Comparison of ENCODE assay signal across 16 cellular contexts in genomic region chr17:72187544-72187943, GRCh38.
A peak's percentile ranks its signal among the peaks of the same experiment; 100 is the strongest.
DNase-seq lines count a peak whose midpoint lies in the region; ATAC-seq, FAIRE-seq and TF ChIP-seq lines count a peak whose summit lies in the region.
"Had no signal": no experiment of that assay in that cellular context is flagged by ENCODE, and none has a peak within 500 bp of the region (broad histone marks: within the 10 kb centered on the region; RNA-seq: fewer than 3 reads in every experiment).

No MANE protein-coding gene starts in this region.

- WGBS in GM23248 (ENCODE audit: low coverage in 1 of 2, low lambda C conversion rate in 2 of 2, missing lambda C conversion rate in 2 of 2), 2 experiments = 83 to 87% methylated on average over 8 of the region's 8 CpGs

- H4K20me1 ChIP-seq in GM23248 (ENCODE audit: insufficient read depth) = no peaks in the 10 kb centered on the region

- in situ Hi-C loops in GM23248 (cut with MboI) = no loop called here

- TF ChIP-seq CTCF in choroid plexus epithelial cell (conservative IDR thresholded peaks at IDR 0.05; ENCODE audit: low read depth, low read length) = no peak

- no peaks in the 10 kb centered on the region for H3K27me3 ChIP-seq in GM23248 (replicated peaks; ENCODE audit: insufficient read depth)
- H3K27me3 ChIP-seq: upper lobe of left lung had no signal

- peaks cover 21% of the 10 kb centered on the region for H3K4me1 ChIP-seq in GM23248 (ENCODE audit: insufficient read depth)
- H3K4me1 ChIP-seq: parathyroid adenoma, upper lobe of left lung had no signal

- H3K27ac ChIP-seq in GM23248 = no peak overlapping the region
- H3K27ac ChIP-seq: parathyroid adenoma, upper lobe of left lung had no signal

- H3K9ac ChIP-seq in GM23248 = no peak overlapping the region
- H3K9ac ChIP-seq: parathyroid adenoma had no signal

- FAIRE-seq in RCC 7860 (lab: Jason Lieb, UNC) = no peak

- no peaks in the 10 kb centered on the region for H3K79me2 ChIP-seq in GM23248 (ENCODE audit: insufficient read depth)
- H3K79me2 ChIP-seq: parathyroid adenoma had no signal

- H3K4me2 ChIP-seq in GM23248 (ENCODE audit: unreplicated experiment) = no peak overlapping the region

- H2AFZ ChIP-seq in GM23248 = no peak overlapping the region
- H2AFZ ChIP-seq: parathyroid adenoma had no signal

- ATAC-seq in activated CD4-positive, CD25-positive, alpha-beta regulatory T cell treated with anti-CD3 and anti-CD28 coated beads, Interleukin-2, amount 50 U/mL, for 24 hours = no peak
- ATAC-seq: activated T-cell treated with anti-CD3 and anti-CD28 coated beads, Interleukin-2, amount 50 U/mL, for 72 hours had no signal

- no peaks in the 10 kb centered on the region for H3K36me3 ChIP-seq in GM23248 (ENCODE audit: low read depth)
- H3K36me3 ChIP-seq: upper lobe of left lung had no signal

- H3F3A ChIP-seq in GM23248 (ENCODE audit: insufficient read depth) = peaks cover 9% of the 10 kb centered on the region

- H3K9me2 ChIP-seq in GM23248 (ENCODE audit: insufficient read depth) = no peaks in the 10 kb centered on the region

- no peaks in the 10 kb centered on the region for H3K9me3 ChIP-seq in GM23248 (ENCODE audit: low read depth)
- H3K9me3 ChIP-seq: upper lobe of left lung had no signal

- H3K4me3 ChIP-seq in choroid plexus epithelial cell (ENCODE audit: low read depth, low read length) = no peak overlapping the region
- H3K4me3 ChIP-seq in GM23248 = no peak overlapping the region
- H3K4me3 ChIP-seq: upper lobe of left lung had no signal

- DNase-seq in COLO668 (lab: John Stamatoyannopoulos, UW; ENCODE audit: unreplicated experiment) (peak; percentile 48), NCI-H2029 (lab: John Stamatoyannopoulos, UW) (peak; percentile 76), choroid plexus epithelial cell (ENCODE audit: low read depth) (peak; percentile 47), mucosa of gallbladder (ENCODE audit: low spot score) (peak; percentile 53), GM23248 (no peak), MV-4-11 (lab: John Stamatoyannopoulos, UW) (no peak), RCC 7860 (ENCODE audit: low spot score) (no peak)
- DNase-seq: activated CD4-positive, alpha-beta T cell treated with anti-CD3 and anti-CD28 coated beads, Interleukin-2, amount 50 U/mL, for 1 hour; activated T-cell treated with anti-CD3 and anti-CD28 coated beads, Interleukin-2, amount 50 U/mL, for 72 hours; amniotic stem cell; Karpas-422; stimulated activated CD4-positive, alpha-beta T cell treated with anti-CD3 and anti-CD28 coated beads, Interleukin-2, amount 100 ng/mL, for 24 hours; stimulated activated CD8-positive, alpha-beta memory T cell treated with anti-CD3 and anti-CD28 coated beads, Interleukin-4, amount 100 ng/mL, for 48 hours; upper lobe of left lung had no signal

Comparison
In these comparisons a context has a peak if more than half of its experiments do, and no peak if none do; other contexts are left out.
1. DNase-seq: peak in COLO668 (single experiment), NCI-H2029 (single experiment), choroid plexus epithelial cell (single experiment) and mucosa of gallbladder (single experiment); none in GM23248 (single experiment), MV-4-11 (single experiment) and RCC 7860 (single experiment).